9 cellular contexts compared by ENCODE assay signal in the genomic region with DNA sequence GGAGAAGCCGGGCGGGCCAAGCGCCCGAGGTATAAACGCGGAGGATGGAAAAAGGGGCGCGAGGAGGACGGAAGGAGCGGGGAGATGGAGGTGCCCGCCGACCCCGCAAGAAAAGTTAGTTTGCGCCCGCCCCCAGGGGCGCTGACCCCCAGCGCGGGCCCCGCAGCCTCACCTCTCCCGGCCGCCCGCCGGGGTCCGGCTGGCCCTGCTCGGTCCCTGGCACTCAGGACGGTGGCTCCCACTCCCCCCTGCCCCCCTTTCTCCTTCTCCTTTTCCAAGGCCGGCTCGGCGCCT. TPM values are rescaled to one million over a fixed set of nuclear protein-coding genes. Genes with fewer than 3 reads are reported as not detected.
DNase-seq lines count a peak whose midpoint lies in the region; ATAC-seq, FAIRE-seq and TF ChIP-seq lines count a peak whose summit lies in the region.
"Had no signal": no experiment of that assay in that cellular context is flagged by ENCODE, and none has a peak within 500 bp of the region (broad histone marks: within the 10 kb centered on the region; RNA-seq: fewer than 3 reads in every experiment).

No MANE protein-coding gene starts in this region.

- FAIRE-seq in GM12878 (lab: Jason Lieb, UNC): no peak
- no peak for FAIRE-seq in urothelium cell line (lab: Jason Lieb, UNC)
- FAIRE-seq: endometrium had no signal

- H3K4me1 ChIP-seq in cardiac muscle cell (ENCODE audit: low read depth) (peaks cover 26% of the 10 kb centered on the region), GM12878 (ENCODE audit: control insufficient read depth, insufficient read depth, low read length) (peaks cover 20% of the 10 kb centered on the region)

- peaks cover 2% of the 10 kb centered on the region for H3K36me3 Mint-ChIP-seq in memory B cell

- H3K36me3 ChIP-seq in cardiac muscle cell: no peaks in the 10 kb centered on the region
- no peaks in the 10 kb centered on the region; a peak in 1 of 4 replicates for H3K36me3 ChIP-seq in GM12878 (ENCODE audit: control insufficient read depth in 2 of 2, insufficient read depth in 2 of 2, low read length in 1 of 2)

- H3K4me3 ChIP-seq in cardiac muscle cell: peak overlapping the region; percentile 50
- peak overlapping the region; percentile 90; the same call in 1 of the 2 replicates for H3K4me3 ChIP-seq in GM12878

- H3K79me2 ChIP-seq in GM12878 (ENCODE audit: control insufficient read depth, insufficient read depth, low read length): peaks cover 14% of the 10 kb centered on the region

- RAD21 ChIA-PET in GM12878 (lab: Charles Lee; ENCODE audit: unreplicated experiment): no interaction called here

- SMC1A ChIA-PET in GM12878 (lab: Charles Lee; ENCODE audit: uncharacterized antibody, unreplicated experiment): no interaction called here

- no peak for TF ChIP-seq POLR2A in GM12878 (IDR thresholded peaks at IDR 0.05; ENCODE audit: low read depth, low read length)

- CTCF ChIA-PET in GM12878 (lab: Yijun Ruan, JAX): interaction anchor here (0.6 kb wide), 1 partner anchor 78 kb away, joined by 3 read pairs; no protein-coding TSS in a partner anchor

- 11% methylated on average over 7 of the region's 29 CpGs for WGBS in GM12878 (ENCODE audit: insufficient coverage, insufficient replicate concordance, low lambda C conversion rate, missing lambda C conversion rate)

- intact Hi-C loops in left cardiac atrium (cut with DNase I) (loop anchor here in 1 of 2 donors (10.0 kb wide), 2 partner anchors 60 to 90 kb away; a partner anchor contains a TSS), GM12878 (cut with micrococcal nuclease; ENCODE audit: unreplicated experiment) (loop anchor here (1.0 to 10.0 kb wide), 2 partner anchors 89 to 250 kb away; a partner anchor contains a TSS)

- DNase-seq in cardiac muscle cell (ENCODE audit: low read depth in 1 of 2, low spot score in 1 of 2) (no peak), left cardiac atrium (no peak), GM12878 (ENCODE audit: low read depth, low spot score) (no peak), memory B cell (ENCODE audit: low spot score in 2 of 2) (no peak), urothelium cell line (ENCODE audit: low spot score) (peak; percentile 28), GM10266 (ENCODE audit: extremely low spot score) (no peak)

- H3K9me3 ChIP-seq in cardiac muscle cell (ENCODE audit: low read depth) (no peaks in the 10 kb centered on the region), GM12878 (replicated peaks; ENCODE audit: control insufficient read depth, insufficient read depth, low read length) (no peaks in the 10 kb centered on the region)

- H3K4me2 ChIP-seq in GM12878 (ENCODE audit: control insufficient read depth, insufficient read depth): peak overlapping the region; percentile 100

- H3K27me3 Mint-ChIP-seq in memory B cell: no peaks in the 10 kb centered on the region

- H3K27me3 ChIP-seq in cardiac muscle cell (no peaks in the 10 kb centered on the region), GM12878 (replicated peaks in 1 of 2; ENCODE audit: control insufficient read depth in 2 of 2, insufficient read depth in 2 of 2, low read length in 1 of 2) (no peaks in the 10 kb centered on the region)

- ATAC-seq in left cardiac atrium (no peak), GM12878 (peak; percentile 2), memory B cell (ENCODE audit: low read depth) (no peak), GM19395 (IDR thresholded peaks at IDR 0.05; ENCODE audit: unreplicated experiment) (no peak), GM18861 (IDR thresholded peaks at IDR 0.05; ENCODE audit: unreplicated experiment) (no peak)

- H3K9me3 Mint-ChIP-seq in memory B cell: no peaks in the 10 kb centered on the region

- TF ChIP-seq EP300 in GM12878 (IDR thresholded peaks at IDR 0.05; ENCODE audit: borderline replicate concordance in 1 of 2, control insufficient read depth in 1 of 2, low read depth in 2 of 2, low read length in 2 of 2): no peak

- TF ChIP-seq CTCF in cardiac muscle cell (IDR thresholded peaks at IDR 0.05; ENCODE audit: low read depth, low read length): no peak
- no peak for TF ChIP-seq CTCF in GM12878 (IDR thresholded peaks at IDR 0.05 in 2 of 3, conservative IDR thresholded peaks at IDR 0.05 in 1 of 3; ENCODE audit: control insufficient read depth in 2 of 3, extremely low read depth in 1 of 3, insufficient read depth in 1 of 3, low read depth in 3 of 3, low read length in 3 of 3)
- TF ChIP-seq CTCF in GM10266 (IDR thresholded peaks at IDR 0.05; ENCODE audit: control insufficient read depth, insufficient read depth, low read depth, missing control alignments): no peak

- peak overlapping the region; percentile 59 for H3K27ac ChIP-seq in cardiac muscle cell
- H3K27ac ChIP-seq in GM12878 (ENCODE audit: control insufficient read depth, insufficient read depth): no peak overlapping the region

- H3K4me1 Mint-ChIP-seq in memory B cell: peaks cover 18% of the 10 kb centered on the region

- no TSS peak for BruUV-seq in GM12878 (replicated peaks; lab: Mats Ljungman, UMichigan)

- H3K9ac ChIP-seq in GM12878 (ENCODE audit: control insufficient read depth, insufficient read depth, low read length): peak overlapping the region; percentile 44; the same call in 1 of the 2 replicates

- no peaks in the 10 kb centered on the region for H4K20me1 ChIP-seq in GM12878 (ENCODE audit: control insufficient read depth, insufficient read depth)

- H3K27ac Mint-ChIP-seq in memory B cell: no peak overlapping the region

- POLR2A ChIA-PET in GM12878 (lab: Charles Lee): no interaction called here

- TF ChIP-seq RAD21 in GM12878 (IDR thresholded peaks at IDR 0.05; ENCODE audit: insufficient read depth, low read depth, low read length): no peak

- peak overlapping the region; percentile 82 for H3K4me3 Mint-ChIP-seq in memory B cell

- in situ Hi-C loops in GM12878 (cut with MboI): no loop called here

- H2AFZ ChIP-seq in GM12878 (ENCODE audit: control insufficient read depth, low read depth, low read length): no peak overlapping the region; the same call in 1 of the 2 replicates

RNA-seq across cellular contexts. Expression of a gene that starts 0.2 kb away (rescaled TPM):
- total RNA-seq in cardiac muscle cell (24.4 and 31.2 TPM in 2 replicates), left cardiac atrium (10 to 100 TPM; 37.7 to 60.2 TPM), GM12878 (2014; rRNA removed) (0.44 and 1.4 TPM in 2 replicates), GM12878 (2014; rRNA removed; fragmentation: Illumina TruSeq; extraction: Trizol) (0.18 and 0.23 TPM in 2 replicates), GM12878 (2021) (0.80 and 1.8 TPM in 2 replicates)
- polyA plus RNA-seq in cardiac muscle cell (18.1 and 27.3 TPM in 2 replicates), GM12878 (2011; rRNA removed) (0.10 TPM in 1 of 2 replicates, not detected in the other), GM12878 (2014; fragmentation: Illumina TruSeq; extraction: Trizol) (0.14 and 0.16 TPM in 2 replicates), GM12878 (2014; fragmentation: Nextera tagmentation; extraction: Ambion mirVana) (under 1 TPM in 1 of 2 experiments, not detected in 1; 0.02 TPM), GM12878 (2014; rRNA removed) (0.93 and 2.7 TPM in 2 replicates), GM12878 (2016; fragmentation: Nextera tagmentation; extraction: Ambion mirVana) (under 1 TPM; 0.44 to 0.56 TPM)
- total RNA-seq in GM12878 (2013; cell fraction: nucleolus; rRNA removed): 0.65 and 2.0 TPM in 2 replicates
- 0.39 TPM for polyA plus RNA-seq in GM12878 (2011; ENCODE audit: low read depth)
- 0.03 and 0.12 TPM in 2 replicates for polyA plus RNA-seq in GM12878 (2011; cell fraction: cytosol; rRNA removed)
- 0.59 and 0.84 TPM in 2 replicates for polyA plus RNA-seq in GM12878 (2011; cell fraction: nucleus; rRNA removed)
- polyA plus RNA-seq in GM12878 (2012): 0.31 and 0.46 TPM in 2 replicates
- polyA minus RNA-seq in GM12878 (2011; rRNA and poly(A)+ RNA removed): not detected in 2 replicates
- not detected in 2 replicates for polyA minus RNA-seq in GM12878 (2011; cell fraction: cytosol; rRNA and poly(A)+ RNA removed)
- 0.12 and 0.57 TPM in 2 replicates for polyA minus RNA-seq in GM12878 (2011; cell fraction: nucleus; rRNA and poly(A)+ RNA removed)

RNA-seq across cellular contexts. Expression of a gene that starts 1.2 kb away (rescaled TPM):
- total RNA-seq in cardiac muscle cell (70.5 and 88.8 TPM in 2 replicates), left cardiac atrium (1 to 10 TPM; 9.0 to 9.5 TPM), GM12878 (2014; rRNA removed) (42.1 and 43.2 TPM in 2 replicates), GM12878 (2014; rRNA removed; fragmentation: Illumina TruSeq; extraction: Trizol) (21.4 and 26.1 TPM in 2 replicates), GM12878 (2021) (37.3 and 41.2 TPM in 2 replicates)
- polyA plus RNA-seq in cardiac muscle cell (52.8 and 64.4 TPM in 2 replicates), GM12878 (2011; rRNA removed) (25.4 and 45.7 TPM in 2 replicates), GM12878 (2014; fragmentation: Illumina TruSeq; extraction: Trizol) (22.9 and 29.5 TPM in 2 replicates), GM12878 (2014; fragmentation: Nextera tagmentation; extraction: Ambion mirVana) (10 to 100 TPM in 1 of 2 experiments, 1 to 10 TPM in 1; 7.1 to 23.1 TPM), GM12878 (2014; rRNA removed) (42.4 and 52.2 TPM in 2 replicates), GM12878 (2016; fragmentation: Nextera tagmentation; extraction: Ambion mirVana) (10 to 100 TPM; 41.1 to 48.0 TPM)
- 16.4 and 19.8 TPM in 2 replicates for total RNA-seq in GM12878 (2013; cell fraction: nucleolus; rRNA removed)
- 12.7 TPM for polyA plus RNA-seq in GM12878 (2011; ENCODE audit: low read depth)
- 41.7 and 53.0 TPM in 2 replicates for polyA plus RNA-seq in GM12878 (2011; cell fraction: cytosol; rRNA removed)
- 54.8 and 62.1 TPM in 2 replicates for polyA plus RNA-seq in GM12878 (2011; cell fraction: nucleus; rRNA removed)
- polyA plus RNA-seq in GM12878 (2012): 20.1 and 23.9 TPM in 2 replicates
- 25.9 and 32.6 TPM in 2 replicates for polyA minus RNA-seq in GM12878 (2011; rRNA and poly(A)+ RNA removed)
- polyA minus RNA-seq in GM12878 (2011; cell fraction: cytosol; rRNA and poly(A)+ RNA removed): 6.8 and 18.3 TPM in 2 replicates
- polyA minus RNA-seq in GM12878 (2011; cell fraction: nucleus; rRNA and poly(A)+ RNA removed): 7.5 and 13.1 TPM in 2 replicates

RNA-seq across cellular contexts. Expression of a gene that starts 10.3 kb away (rescaled TPM):
- total RNA-seq in cardiac muscle cell (28.1 and 40.3 TPM in 2 replicates), left cardiac atrium (1 to 10 TPM; 6.8 to 8.7 TPM), GM12878 (2014; rRNA removed) (5.0 and 6.5 TPM in 2 replicates), GM12878 (2014; rRNA removed; fragmentation: Illumina TruSeq; extraction: Trizol) (1.8 and 2.0 TPM in 2 replicates), GM12878 (2021) (6.3 and 7.6 TPM in 2 replicates)
- polyA plus RNA-seq in cardiac muscle cell (35.2 and 45.5 TPM in 2 replicates), GM12878 (2011; rRNA removed) (1.7 and 3.3 TPM in 2 replicates), GM12878 (2014; fragmentation: Illumina TruSeq; extraction: Trizol) (9.9 TPM in 1 of 2 replicates, not detected in the other), GM12878 (2014; fragmentation: Nextera tagmentation; extraction: Ambion mirVana) (under 1 TPM; 0.21 to 0.75 TPM), GM12878 (2014; rRNA removed) (5.8 and 7.4 TPM in 2 replicates), GM12878 (2016; fragmentation: Nextera tagmentation; extraction: Ambion mirVana) (1 to 10 TPM; 4.1 to 5.0 TPM)
- total RNA-seq in GM12878 (2013; cell fraction: nucleolus; rRNA removed): 13.4 and 45.4 TPM in 2 replicates
- 1.7 TPM for polyA plus RNA-seq in GM12878 (2011; ENCODE audit: low read depth)
- polyA plus RNA-seq in GM12878 (2011; cell fraction: cytosol; rRNA removed): 4.1 and 6.8 TPM in 2 replicates
- polyA plus RNA-seq in GM12878 (2011; cell fraction: nucleus; rRNA removed): 18.8 and 24.8 TPM in 2 replicates
- 4.9 and 7.6 TPM in 2 replicates for polyA plus RNA-seq in GM12878 (2012)
- 2.0 and 7.0 TPM in 2 replicates for polyA minus RNA-seq in GM12878 (2011; rRNA and poly(A)+ RNA removed)
- 7.4 and 7.5 TPM in 2 replicates for polyA minus RNA-seq in GM12878 (2011; cell fraction: cytosol; rRNA and poly(A)+ RNA removed)
- polyA minus RNA-seq in GM12878 (2011; cell fraction: nucleus; rRNA and poly(A)+ RNA removed): 4.4 and 5.7 TPM in 2 replicates

RNA-seq across cellular contexts. Expression of a gene that starts 58.7 kb away (rescaled TPM):
- total RNA-seq in cardiac muscle cell: 87.1 and 105 TPM in 2 replicates
- polyA plus RNA-seq in cardiac muscle cell: 74.2 and 93.5 TPM in 2 replicates
- 10 to 100 TPM; 46.0 to 47.2 TPM for total RNA-seq in left cardiac atrium
- total RNA-seq in GM12878 (2013; cell fraction: nucleolus; rRNA removed): 124 and 144 TPM in 2 replicates
- 23.9 and 31.4 TPM in 2 replicates for total RNA-seq in GM12878 (2014; rRNA removed)
- total RNA-seq in GM12878 (2014; rRNA removed; fragmentation: Illumina TruSeq; extraction: Trizol): 15.4 and 15.8 TPM in 2 replicates
- 59.0 and 70.7 TPM in 2 replicates for total RNA-seq in GM12878 (2021)
- polyA plus RNA-seq in GM12878 (2011; ENCODE audit: low read depth): 23.7 TPM
- 9.8 and 21.9 TPM in 2 replicates for polyA plus RNA-seq in GM12878 (2011; rRNA removed)
- 23.8 and 24.1 TPM in 2 replicates for polyA plus RNA-seq in GM12878 (2011; cell fraction: cytosol; rRNA removed)
- 363 and 387 TPM in 2 replicates for polyA plus RNA-seq in GM12878 (2011; cell fraction: nucleus; rRNA removed)
- 63.2 and 64.4 TPM in 2 replicates for polyA plus RNA-seq in GM12878 (2012)
- polyA plus RNA-seq in GM12878 (2014; fragmentation: Illumina TruSeq; extraction: Trizol): 11.9 and 46.5 TPM in 2 replicates
- polyA plus RNA-seq in GM12878 (2014; fragmentation: Nextera tagmentation; extraction: Ambion mirVana): 1 to 10 TPM in 1 of 2 experiments, under 1 TPM in 1; 0.31 to 2.3 TPM
- polyA plus RNA-seq in GM12878 (2014; rRNA removed): 41.7 and 50.5 TPM in 2 replicates
- 10 to 100 TPM; 21.2 to 26.9 TPM for polyA plus RNA-seq in GM12878 (2016; fragmentation: Nextera tagmentation; extraction: Ambion mirVana)
- 21.6 and 44.4 TPM in 2 replicates for polyA minus RNA-seq in GM12878 (2011; rRNA and poly(A)+ RNA removed)
- polyA minus RNA-seq in GM12878 (2011; cell fraction: cytosol; rRNA and poly(A)+ RNA removed): 19.4 and 25.9 TPM in 2 replicates
- polyA minus RNA-seq in GM12878 (2011; cell fraction: nucleus; rRNA and poly(A)+ RNA removed): 49.2 and 74.5 TPM in 2 replicates
